Comparison of ENCODE assay signal across 8 cellular contexts in the genomic region with DNA sequence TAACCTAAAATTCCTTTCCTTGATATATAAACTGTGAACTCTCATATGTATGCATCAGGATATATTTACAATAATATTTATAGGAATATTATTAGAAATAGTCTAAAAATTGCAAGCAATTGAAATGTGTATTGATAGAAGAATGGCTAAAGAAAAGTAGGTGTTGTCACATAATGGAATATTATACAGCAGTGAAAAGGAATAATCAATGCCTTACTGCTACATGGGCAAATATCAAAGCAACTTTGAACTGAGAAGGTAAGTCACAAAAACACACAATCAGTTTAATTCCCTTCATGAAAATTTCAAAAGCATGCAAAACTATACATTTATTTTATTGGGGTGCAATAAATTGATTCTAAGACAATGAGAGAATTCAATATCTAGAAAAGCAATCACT.
"Had no signal": no experiment of that assay in that cellular context is flagged by ENCODE, and none has a peak within 500 bp of the region (broad histone marks: within the 10 kb centered on the region; RNA-seq: fewer than 3 reads in every experiment).

No MANE protein-coding gene starts in this region.

- H3K4me3 ChIP-seq: GM12878 had no signal

- DNase-seq: GDM1, GF-D8 had no signal

- FAIRE-seq: G401.6, GM12878, GM12891, GM12892, GM18507, GM19239 had no signal

- ATAC-seq: GM12878 had no signal
